10 cellular contexts compared by ENCODE assay signal in genomic region chr18:8707946-8708345, GRCh38. TPM values are rescaled to one million over a fixed set of nuclear protein-coding genes. Genes with fewer than 3 reads are reported as not detected.
DNase-seq lines count a peak whose midpoint lies in the region; ATAC-seq, FAIRE-seq and TF ChIP-seq lines count a peak whose summit lies in the region.
"Had no signal": no experiment of that assay in that cellular context is flagged by ENCODE, and none has a peak within 500 bp of the region (broad histone marks: within the 10 kb centered on the region; RNA-seq: fewer than 3 reads in every experiment).

No MANE protein-coding gene starts in this region.

- H4K91ac ChIP-seq in H1 (replicated peaks; ENCODE audit: insufficient read length, low read length), result no peak overlapping the region

- no peaks in the 10 kb centered on the region for H3K9me3 Mint-ChIP-seq in natural killer cell treated with Interleukin-12 subunit alpha and Interleukin-12 subunit beta and Interleukin-15 and Interleukin-18, amount 100 ng/mL, for 72 hours
- H3K9me3 Mint-ChIP-seq: central memory CD8-positive, alpha-beta T cell had no signal

- H3K18ac ChIP-seq in H1 (ENCODE audit: extremely low read depth, low read length), result no peak overlapping the region

- H2AK5ac ChIP-seq in H1 (ENCODE audit: low read depth, low read length), result no peak overlapping the region

- H4K5ac ChIP-seq in H1 (ENCODE audit: insufficient read length, low read depth, low read length), result no peak overlapping the region

- H3K27ac ChIP-seq in AG04450 (ENCODE audit: low read depth, low read length) (no peak overlapping the region), HUES64 (ENCODE audit: low read depth, low read length) (no peak overlapping the region), H1 (ENCODE audit: low read depth, low read length) (no peak overlapping the region), colonic mucosa (no peak overlapping the region)
- H3K27ac ChIP-seq: SK-N-MC had no signal

- intact Hi-C loops in colonic mucosa (cut with DNase I), result loop anchor here (5.0 kb wide), 1 partner anchor 89 kb away; no protein-coding TSS in a partner anchor

- no peak overlapping the region for H2AFZ ChIP-seq in H1 (ENCODE audit: low read length)

- H3K4me2 ChIP-seq in H1 (ENCODE audit: insufficient read depth in 1 of 2, low read depth in 2 of 2, low read length in 2 of 2), result peak overlapping the region; percentile 81 to 82

- no peak overlapping the region for H2BK20ac ChIP-seq in H1 (ENCODE audit: low read length)

- H3K9me3 ChIP-seq in AG04450 (ENCODE audit: control insufficient read depth, insufficient read depth, low read length) (no peaks in the 10 kb centered on the region; the same call in 1 of the 2 replicates), HUES64 (ENCODE audit: insufficient read depth, low read depth, low read length) (no peaks in the 10 kb centered on the region), H1 (ENCODE audit: insufficient read depth in 2 of 2, low read depth in 1 of 2, low read length in 1 of 2) (no peaks in the 10 kb centered on the region), colonic mucosa (no peaks in the 10 kb centered on the region)

- H4K8ac ChIP-seq in H1 (ENCODE audit: extremely low read depth, insufficient read depth, low read length), result no peak overlapping the region

- H3K9ac ChIP-seq in HUES64 (ENCODE audit: low read depth, low read length), result peak overlapping the region; percentile 53; the same call in 1 of the 2 replicates
- 0 out of 7 replicates have a peak overlapping the region, but pooled peaks of 1 of the 4 experiments have one; percentile 10 for H3K9ac ChIP-seq in H1 (replicated peaks in 1 of 4; ENCODE audit: extremely low read depth in 1 of 4, low read depth in 3 of 4, low read length in 3 of 4)
- H3K9ac ChIP-seq in colonic mucosa (ENCODE audit: low read depth in 2 of 2, low read length in 2 of 2), result no peak overlapping the region

- peaks cover 12 to 15% of the 10 kb centered on the region in 2 donors for H3K4me1 Mint-ChIP-seq in natural killer cell treated with Interleukin-12 subunit alpha and Interleukin-12 subunit beta and Interleukin-15 and Interleukin-18, amount 100 ng/mL, for 72 hours (ENCODE audit: low read depth in 2 of 2)

- CTCF ChIA-PET in AG04450 (lab: Charles Lee) (interaction anchor here (0.8 to 1.8 kb wide), 8 partner anchors 11 to 280 kb away, joined by 3 to 6 read pairs (median 3); no protein-coding TSS in a partner anchor), H1 (lab: Charles Lee; ENCODE audit: partially characterized antibody) (interaction anchor here (0.6 to 3.3 kb wide), 20 partner anchors 9 to 286 kb away, joined by 3 to 26 read pairs (median 5); no protein-coding TSS in a partner anchor)

- POLR2A ChIA-PET in AG04450 (lab: Yijun Ruan, JAX), result interaction anchor here (1.1 to 1.6 kb wide), 3 partner anchors 40 to 241 kb away, joined by 3 to 5 read pairs (median 3); no protein-coding TSS in a partner anchor
- POLR2A ChIA-PET in H1 (lab: Charles Lee; ENCODE audit: partially characterized antibody), result interaction anchor here (1.3 to 2.7 kb wide), 4 partner anchors 10 to 93 kb away, joined by 3 to 12 read pairs (median 8); no protein-coding TSS in a partner anchor

- no peak overlapping the region for H2BK5ac ChIP-seq in H1 (ENCODE audit: low read depth, low read length)

- no peak for FAIRE-seq in H1 (lab: Jason Lieb, UNC)

- TF ChIP-seq CTCF in AG04450 (IDR thresholded peaks at IDR 0.05; ENCODE audit: low read depth, low read length) (no peak), H1 (IDR thresholded peaks at IDR 0.05; ENCODE audit: control extremely low read depth in 1 of 3, insufficient read depth in 1 of 3, low read depth in 1 of 3, low read length in 3 of 3) (no peak), colonic mucosa (IDR thresholded peaks at IDR 0.05) (no peak)

- H3K27ac Mint-ChIP-seq in natural killer cell treated with Interleukin-12 subunit alpha and Interleukin-12 subunit beta and Interleukin-15 and Interleukin-18, amount 100 ng/mL, for 72 hours, result no peak overlapping the region

- ATAC-seq in natural killer cell treated with Interleukin-12 subunit alpha and Interleukin-12 subunit beta and Interleukin-15 and Interleukin-18, amount 100 ng/mL, for 72 hours, result no peak

- 69% methylated on average over 1 of the region's 1 CpG for WGBS in HUES64
- WGBS in H1 (ENCODE audit: extremely low coverage in 1 of 2, insufficient coverage in 1 of 2, insufficient read length in 1 of 2, insufficient replicate concordance in 2 of 2, low coverage in 1 of 2, low lambda C conversion rate in 2 of 2, missing lambda C conversion rate in 1 of 2), 2 experiments, result 70% methylated on average over 1 of the region's 1 CpG; no CpG with 5 or more reads in 1 of the 2 experiments

- peaks cover 38 to 45% of the 10 kb centered on the region in 2 donors for H3K27me3 Mint-ChIP-seq in natural killer cell treated with Interleukin-12 subunit alpha and Interleukin-12 subunit beta and Interleukin-15 and Interleukin-18, amount 100 ng/mL, for 72 hours

- H2BK15ac ChIP-seq in H1 (ENCODE audit: low read length), result no peak overlapping the region

- H3K79me1 ChIP-seq in H1 (ENCODE audit: low read depth, low read length), result peaks cover 2% of the 10 kb centered on the region; the same call in 1 of the 2 replicates

- no peak for DNase-seq in AG04450 (ENCODE audit: low read depth, low spot score)
- DNase-seq in H1 (ENCODE audit: low read depth in 1 of 2, low spot score in 2 of 2), result no peak
- DNase-seq in natural killer cell treated with Interleukin-12 subunit alpha and Interleukin-12 subunit beta and Interleukin-15 and Interleukin-18, amount 100 ng/mL, for 72 hours (ENCODE audit: low spot score), result no peak
- DNase-seq in OCI-M1 (lab: John Stamatoyannopoulos, UW), result no peak
- no peak for DNase-seq in NCI-H2227 (lab: John Stamatoyannopoulos, UW; ENCODE audit: unreplicated experiment)
- no peak for DNase-seq in colonic mucosa
- no peak for DNase-seq in activated CD4-positive, alpha-beta T cell treated with anti-CD3 and anti-CD28 coated beads, Interleukin-2, amount 50 U/mL, for 4 hours

- no peak overlapping the region for H3K14ac ChIP-seq in H1 (ENCODE audit: insufficient read length)

- no peak for TF ChIP-seq EP300 in H1 (IDR thresholded peaks at IDR 0.05; ENCODE audit: borderline replicate concordance in 1 of 2, low read depth in 2 of 2, low read length in 2 of 2)

- H3K27me3 ChIP-seq in AG04450 (ENCODE audit: control insufficient read depth, insufficient read depth, low read length) (no peaks in the 10 kb centered on the region), HUES64 (ENCODE audit: insufficient read depth, low read length) (peaks cover 30% of the 10 kb centered on the region), H1 (replicated peaks in 1 of 4; ENCODE audit: control insufficient read depth in 3 of 4, extremely low read depth in 1 of 4, insufficient read depth in 3 of 4, low read length in 3 of 4) (peaks cover 0 to 7% (median 5%) of the 10 kb centered on the region in 4 experiments; a peak in 5 of 7 replicates), colonic mucosa (peaks cover 9% of the 10 kb centered on the region)

- peaks cover 0 to 2% of the 10 kb centered on the region in 2 experiments for H4K20me1 ChIP-seq in H1 (replicated peaks in 1 of 2; ENCODE audit: control insufficient read depth in 1 of 2, insufficient read depth in 2 of 2, low read length in 2 of 2)

- no peak overlapping the region for H3K4ac ChIP-seq in H1 (replicated peaks; ENCODE audit: insufficient read length, low read depth, low read length)

- H3K23ac ChIP-seq in H1 (ENCODE audit: insufficient read length), result no peak overlapping the region

- no peak for TF ChIP-seq POLR2A in H1 (IDR thresholded peaks at IDR 0.05; ENCODE audit: control extremely low read depth in 1 of 2, low read depth in 2 of 2, low read length in 2 of 2)

- peak overlapping the region; percentile 82 for H3K4me3 ChIP-seq in AG04450 (ENCODE audit: low read depth, low read length)
- H3K4me3 ChIP-seq in HUES64 (ENCODE audit: low read length), result peak overlapping the region; percentile 54
- H3K4me3 ChIP-seq in H1 (ENCODE audit: extremely low read depth in 1 of 4, insufficient read depth in 2 of 4, low read depth in 3 of 4, low read length in 4 of 4), result peak overlapping the region; percentile 50 to 72 (median 68); a peak in 6 of 8 replicates
- H3K4me3 ChIP-seq in colonic mucosa, result no peak overlapping the region
- H3K4me3 ChIP-seq: SK-N-MC had no signal

- H3K36me3 Mint-ChIP-seq in natural killer cell treated with Interleukin-12 subunit alpha and Interleukin-12 subunit beta and Interleukin-15 and Interleukin-18, amount 100 ng/mL, for 72 hours, result no peaks in the 10 kb centered on the region

- no peak overlapping the region for H3K56ac ChIP-seq in H1 (replicated peaks; ENCODE audit: insufficient read length, low read depth, low read length)

- H3K4me3 Mint-ChIP-seq in natural killer cell treated with Interleukin-12 subunit alpha and Interleukin-12 subunit beta and Interleukin-15 and Interleukin-18, amount 100 ng/mL, for 72 hours, result peak overlapping the region; percentile 36
- H3K4me3 Mint-ChIP-seq: central memory CD8-positive, alpha-beta T cell had no signal

- H3K23me2 ChIP-seq in H1 (ENCODE audit: low read depth, low read length), result peaks cover 9% of the 10 kb centered on the region

- TF ChIP-seq RAD21 in H1 (IDR thresholded peaks at IDR 0.05 in 1 of 2, conservative IDR thresholded peaks at IDR 0.05 in 1 of 2; ENCODE audit: low read depth in 2 of 2, low read length in 2 of 2), result no peak

- peaks cover 3 to 45% of the 10 kb centered on the region in 2 experiments; a peak in 3 of 4 replicates for H3K79me2 ChIP-seq in H1 (ENCODE audit: control insufficient read depth in 1 of 2, insufficient read depth in 2 of 2, low read length in 2 of 2)

- H2BK12ac ChIP-seq in H1 (ENCODE audit: low read depth, low read length), result no peak overlapping the region

- H3K36me3 ChIP-seq in HUES64 (ENCODE audit: insufficient read depth, low read length) (peaks cover 6% of the 10 kb centered on the region), H1 (ENCODE audit: control insufficient read depth in 2 of 4, insufficient read depth in 4 of 4, low read length in 3 of 4) (no peaks in the 10 kb centered on the region; a peak in 1 of 8 replicates), colonic mucosa (no peaks in the 10 kb centered on the region)

- peaks cover 35% of the 10 kb centered on the region for H3K4me1 ChIP-seq in HUES64 (ENCODE audit: insufficient read depth, low read length)
- peaks cover 13 to 29% (median 24%) of the 10 kb centered on the region in 4 experiments for H3K4me1 ChIP-seq in H1 (replicated peaks in 1 of 4; ENCODE audit: control insufficient read depth in 3 of 4, insufficient read depth in 4 of 4, low read length in 3 of 4)
- peaks cover 9% of the 10 kb centered on the region for H3K4me1 ChIP-seq in colonic mucosa

- H2BK120ac ChIP-seq in H1 (replicated peaks; ENCODE audit: low read depth, low read length), result no peak overlapping the region

RNA-seq across cellular contexts. Expression of gene MTCL1, which starts 2.6 kb away (rescaled TPM):
- polyA plus RNA-seq in AG04450 (2011; rRNA removed), result 54.5 and 56.6 TPM in 2 replicates
- polyA minus RNA-seq in AG04450 (2011; rRNA and poly(A)+ RNA removed), result 119 and 120 TPM in 2 replicates
- polyA plus RNA-seq in HUES64 (2013, experiment 1 of 2), result 21.1 TPM
- 18.8 TPM for polyA plus RNA-seq in HUES64 (2013, experiment 2 of 2)
- 60.8 and 62.0 TPM in 2 replicates for total RNA-seq in H1 (2021; fragmentation: NEBNext Ultra II Directional; extraction: Animal tissue kit (Norgen Biotek cat#: 25700))
- 16.6 and 19.8 TPM in 2 replicates for polyA plus RNA-seq in H1 (2011; rRNA removed)
- polyA plus RNA-seq in H1 (2011; cell fraction: cytosol; rRNA removed), result 18.3 TPM
- polyA plus RNA-seq in H1 (2011; cell fraction: nucleus; rRNA removed), result 55.0 TPM
- 28.3 to 36.5 TPM (median 32.7 TPM) in 4 replicates for polyA plus RNA-seq in H1 (2012, experiment 1 of 2)
- polyA plus RNA-seq in H1 (2012, experiment 2 of 2), result 8.4 TPM
- polyA plus RNA-seq in H1 (2013, experiment 1 of 2), result 18.5 TPM
- 19.1 TPM for polyA plus RNA-seq in H1 (2013, experiment 2 of 2)
- 31.5 and 34.8 TPM in 2 replicates for polyA minus RNA-seq in H1 (2011; rRNA and poly(A)+ RNA removed)
- polyA minus RNA-seq in H1 (2011; cell fraction: cytosol; rRNA and poly(A)+ RNA removed), result 29.1 TPM
- 75.2 TPM for polyA minus RNA-seq in H1 (2011; cell fraction: nucleus; rRNA and poly(A)+ RNA removed)
- total RNA-seq in natural killer cell treated with Interleukin-12 subunit alpha and Interleukin-12 subunit beta and Interleukin-15 and Interleukin-18, amount 100 ng/mL, for 72 hours, result under 1 TPM; 0.38 to 0.50 TPM
- 10 to 100 TPM in 1 of 2 donors, 1 to 10 TPM in 1; 2.3 to 20.8 TPM for total RNA-seq in colonic mucosa
